Comparison of ENCODE assay signal across 8 cellular contexts in the genomic region with DNA sequence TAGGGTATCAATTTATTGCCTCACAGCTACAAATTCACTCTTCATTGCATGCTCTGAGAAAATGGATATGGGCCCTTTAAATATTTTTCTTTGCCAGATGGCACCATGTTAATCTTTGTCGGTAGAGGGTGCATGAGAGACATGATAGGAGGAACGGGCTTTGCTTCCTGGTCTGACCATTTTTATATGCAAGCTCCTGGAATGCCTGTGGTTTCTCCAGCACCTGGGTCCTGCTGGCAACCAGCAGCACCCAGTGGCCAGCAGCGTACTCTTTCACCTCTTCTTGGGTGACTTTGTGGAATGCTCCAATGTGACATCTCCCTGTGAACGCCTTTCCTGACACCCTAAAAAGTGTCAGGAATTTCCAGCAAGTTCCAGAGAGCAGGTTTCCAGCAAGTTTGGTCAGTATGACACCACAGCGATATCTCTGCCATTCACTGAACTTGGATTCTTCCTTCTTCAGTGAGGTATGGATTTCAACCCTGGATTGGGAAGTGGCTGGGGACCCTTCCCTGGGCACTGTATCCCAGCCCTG.
DNase-seq lines count a peak whose midpoint lies in the region; ATAC-seq, FAIRE-seq and TF ChIP-seq lines count a peak whose summit lies in the region.

No MANE protein-coding gene starts in this region.

- no peaks in the 10 kb centered on the region for H3K36me3 Mint-ChIP-seq in CD14-positive monocyte

- H3K27ac Mint-ChIP-seq in CD14-positive monocyte, result no peak overlapping the region

- no peak overlapping the region for H3K4me3 Mint-ChIP-seq in CD14-positive monocyte

- H3K27ac ChIP-seq in breast epithelium, result no peak overlapping the region

- intact Hi-C loops in breast epithelium (cut with DNase I; ENCODE audit: low total_unique reads) (no loop called here), CD14-positive monocyte (cut with micrococcal nuclease) (no loop called here)

- no peaks in the 10 kb centered on the region for H3K27me3 ChIP-seq in breast epithelium

- peak; percentile 96 for FAIRE-seq in H54 (lab: Jason Lieb, UNC)

- no peaks in the 10 kb centered on the region for H3K4me1 ChIP-seq in breast epithelium

- no peak for ATAC-seq in GM18861 (IDR thresholded peaks at IDR 0.05; ENCODE audit: unreplicated experiment)

- TF ChIP-seq CTCF in breast epithelium (IDR thresholded peaks at IDR 0.05) (peak in 2 of 3 donors; percentile 27 to 38), CD14-positive monocyte (IDR thresholded peaks at IDR 0.05) (no peak)

- no peak overlapping the region for H3K4me3 ChIP-seq in breast epithelium

- H3K9me3 ChIP-seq in breast epithelium, result no peaks in the 10 kb centered on the region

- peaks cover 0 to 1% (median 0%) of the 10 kb centered on the region in 3 donors for H3K27me3 Mint-ChIP-seq in CD14-positive monocyte (ENCODE audit: low read depth in 3 of 3)

- H3K9me3 Mint-ChIP-seq in CD14-positive monocyte, result peaks cover 0 to 8% (median 3%) of the 10 kb centered on the region in 7 donors

- DNase-seq in H54 (ENCODE audit: insufficient read length, low spot score) (peak; percentile 44), NCI-H226 (peak; percentile 79), breast epithelium (ENCODE audit: low spot score in 2 of 2) (peak in 1 of 2 donors; percentile 42), mucosa of gallbladder (ENCODE audit: low spot score) (peak; percentile 59), CD14-positive monocyte (ENCODE audit: low spot score) (no peak)
- DNase-seq in activated CD4-positive, CD25-positive, alpha-beta regulatory T cell treated with anti-CD3 and anti-CD28 coated beads, Interleukin-2, amount 50 U/mL, for 72 hours, result no peak
- DNase-seq in stimulated activated CD4-positive, alpha-beta T cell treated with anti-CD3 and anti-CD28 coated beads, Interleukin-2, amount 100 ng/mL, for 48 hours, result no peak

- no peaks in the 10 kb centered on the region for H3K36me3 ChIP-seq in breast epithelium

- H3K4me1 Mint-ChIP-seq in CD14-positive monocyte, result no peaks in the 10 kb centered on the region

- TF ChIP-seq POLR2A in H54 (IDR thresholded peaks at IDR 0.05; ENCODE audit: low read depth, low read length), result no peak
- no peak for TF ChIP-seq POLR2A in breast epithelium (IDR thresholded peaks at IDR 0.05)

Comparison
In these comparisons a context has a peak if more than half of its experiments do, and no peak if none do; other contexts are left out.
1. DNase-seq: peak in H54 (single experiment), NCI-H226 (single experiment) and mucosa of gallbladder (single experiment); none in CD14-positive monocyte (single experiment), activated CD4-positive, CD25-positive, alpha-beta regulatory T cell treated with anti-CD3 and anti-CD28 coated beads, Interleukin-2, amount 50 U/mL, for 72 hours (single experiment) and stimulated activated CD4-positive, alpha-beta T cell treated with anti-CD3 and anti-CD28 coated beads, Interleukin-2, amount 100 ng/mL, for 48 hours (0 of 2).